In genomic region chr12:131702573-131702877, GRCh38 we compare ENCODE assay signal across 26 cellular contexts. TPM values are rescaled to one million over a fixed set of nuclear protein-coding genes. Genes with fewer than 3 reads are reported as not detected.
DNase-seq lines count a peak whose midpoint lies in the region; ATAC-seq and TF ChIP-seq lines count a peak whose summit lies in the region.
"Had no signal": no experiment of that assay in that cellular context is flagged by ENCODE, and none has a peak within 500 bp of the region (broad histone marks: within the 10 kb centered on the region; RNA-seq: fewer than 3 reads in every experiment).

No MANE protein-coding gene starts in this region.

- H3K36me3 Mint-ChIP-seq in type B pancreatic cell = no peaks in the 10 kb centered on the region
- H3K36me3 Mint-ChIP-seq: CD14-positive monocyte; CD4-positive, alpha-beta memory T cell had no signal

- H3K9me3 ChIP-seq in right atrium auricular region = peaks cover 3 to 32% of the 10 kb centered on the region in 2 donors
- H3K9me3 ChIP-seq: BE2C had no signal

- H3K4me1 ChIP-seq in right atrium auricular region = no peaks in the 10 kb centered on the region
- H3K4me1 ChIP-seq: BE2C, BLaER1 had no signal

- no peak overlapping the region for H3K4me3 Mint-ChIP-seq in type B pancreatic cell
- H3K4me3 Mint-ChIP-seq: CD14-positive monocyte; CD4-positive, alpha-beta memory T cell; CD4-positive, CD25-positive, alpha-beta regulatory T cell; CD8-positive, alpha-beta memory T cell had no signal

- H3K27me3 ChIP-seq in right atrium auricular region = no peaks in the 10 kb centered on the region
- H3K27me3 ChIP-seq: BLaER1 had no signal

- H3K4me1 Mint-ChIP-seq in type B pancreatic cell (ENCODE audit: unreplicated experiment) = no peaks in the 10 kb centered on the region
- H3K4me1 Mint-ChIP-seq: CD4-positive, alpha-beta memory T cell; CD4-positive, CD25-positive, alpha-beta regulatory T cell; CD8-positive, alpha-beta memory T cell had no signal

- H3K36me3 ChIP-seq in right atrium auricular region = no peaks in the 10 kb centered on the region
- H3K36me3 ChIP-seq: BE2C, BLaER1 had no signal

- no peaks in the 10 kb centered on the region for H3K9me3 Mint-ChIP-seq in type B pancreatic cell

- H3K27ac ChIP-seq in right atrium auricular region = no peak overlapping the region
- H3K27ac ChIP-seq: BLaER1 had no signal

- intact Hi-C loops in Right ventricle myocardium inferior (cut with DNase I) = no loop called here

- H3K27me3 Mint-ChIP-seq in type B pancreatic cell = peaks cover 18% of the 10 kb centered on the region

- no peak overlapping the region for H3K4me3 ChIP-seq in right atrium auricular region
- H3K4me3 ChIP-seq: BLaER1, GM12878 had no signal

- TF ChIP-seq CTCF in right atrium auricular region (IDR thresholded peaks at IDR 0.05) (no peak), type B pancreatic cell (conservative IDR thresholded peaks at IDR 0.05) (no peak)

- ATAC-seq in Right ventricle myocardium inferior (no peak), left lobe of liver (no peak), GM21825 (IDR thresholded peaks at IDR 0.05; ENCODE audit: unreplicated experiment) (no peak)
- ATAC-seq: GM12878 had no signal

- H3K27ac Mint-ChIP-seq in type B pancreatic cell = no peak overlapping the region
- H3K27ac Mint-ChIP-seq: CD14-positive monocyte; CD4-positive, alpha-beta memory T cell; CD4-positive, CD25-positive, alpha-beta regulatory T cell; CD8-positive, alpha-beta memory T cell had no signal

- peak; percentile 38 for DNase-seq in activated CD8-positive, alpha-beta memory T cell treated with anti-CD3 and anti-CD28 coated beads for 24 hours
- no peak for DNase-seq in activated CD8-positive, alpha-beta memory T cell treated with anti-CD3 and anti-CD28 coated beads, Interleukin-2, amount 50 U/mL, for 48 hours
- DNase-seq in right atrium auricular region (ENCODE audit: low spot score) (peak; percentile 44), Right ventricle myocardium inferior (ENCODE audit: missing footprints) (no peak), left lobe of liver (ENCODE audit: low spot score) (peak; percentile 16), type B pancreatic cell (ENCODE audit: extremely low spot score, unreplicated experiment) (peak; percentile 53), NCI-H1417 treated with DMSO at 0.1 percent for 48 hours (lab: John Stamatoyannopoulos, UW) (no peak)
- DNase-seq: 8988T; ACHN; BE2C; C1 segment of cervical spinal cord; CD4-positive, alpha-beta memory T cell; CD4-positive, CD25-positive, alpha-beta regulatory T cell; CD8-positive, alpha-beta memory T cell; COR-L47; DMS 273 treated with DMSO at 0.1 percent for 48 hours; DMS153; DMS53; DMS79; DND-41; EL; GDM1 had no signal

RNA-seq across cellular contexts. Expression of gene SFSWAP, which starts 8.4 kb away (rescaled TPM):
- total RNA-seq in right atrium auricular region (10 to 100 TPM; 11.4 to 12.3 TPM), Right ventricle myocardium inferior (19.4 TPM), left lobe of liver (15.7 TPM), type B pancreatic cell (ENCODE audit: low replicate concordance) (46.3 and 59.3 TPM in 2 replicates)

Comparison
In these comparisons a context has a peak if more than half of its experiments do, and no peak if none do; other contexts are left out.
1. DNase-seq: peak in activated CD8-positive, alpha-beta memory T cell treated with anti-CD3 and anti-CD28 coated beads for 24 hours (single experiment), right atrium auricular region (single experiment), left lobe of liver (single experiment) and type B pancreatic cell (single experiment); none in activated CD8-positive, alpha-beta memory T cell treated with anti-CD3 and anti-CD28 coated beads, Interleukin-2, amount 50 U/mL, for 48 hours (single experiment), Right ventricle myocardium inferior (single experiment) and NCI-H1417 treated with DMSO at 0.1 percent for 48 hours (single experiment).